In the genomic region with DNA sequence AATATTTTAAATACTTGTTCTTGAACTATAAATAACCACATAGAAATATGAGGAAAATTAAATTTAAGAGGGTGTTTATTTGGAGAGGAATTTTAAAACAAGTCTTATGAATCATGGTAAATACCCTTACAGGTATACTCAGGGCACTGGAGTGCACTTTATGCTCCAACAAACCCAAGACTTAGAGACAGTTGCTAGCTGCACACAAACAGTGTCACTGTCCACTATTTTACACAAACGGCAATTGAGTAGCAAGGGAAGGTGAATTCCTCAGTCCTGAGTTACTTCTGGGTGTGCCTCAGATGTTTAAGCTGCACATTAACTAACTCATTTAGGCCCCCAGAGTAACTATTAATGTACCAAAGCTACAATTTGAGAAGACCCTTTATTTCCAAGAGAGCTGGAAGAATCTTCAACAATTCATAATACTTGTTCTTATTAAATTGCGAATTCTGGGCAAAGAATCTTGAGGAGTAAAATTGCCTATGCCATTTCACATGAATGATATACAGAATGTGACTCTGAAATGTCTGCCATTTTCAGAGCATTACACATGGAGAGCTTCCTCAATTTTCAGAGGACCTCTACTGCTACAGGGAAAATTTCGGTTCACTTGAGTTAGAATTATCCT, we compare ENCODE assay signal across 29 cellular contexts.
A peak's percentile ranks its signal among the peaks of the same experiment; 100 is the strongest.
DNase-seq lines count a peak whose midpoint lies in the region; ATAC-seq, FAIRE-seq and TF ChIP-seq lines count a peak whose summit lies in the region.
"Had no signal": no experiment of that assay in that cellular context is flagged by ENCODE, and none has a peak within 500 bp of the region (broad histone marks: within the 10 kb centered on the region; RNA-seq: fewer than 3 reads in every experiment).

No MANE protein-coding gene starts in this region.

- H3K4me3 ChIP-seq in A549 (no peak overlapping the region), PC-9 (no peak overlapping the region), kidney epithelial cell (ENCODE audit: low read depth, low read length) (no peak overlapping the region), mucosa of descending colon (no peak overlapping the region), adrenal gland (no peak overlapping the region), gastrocnemius medialis (no peak overlapping the region)
- H3K4me3 ChIP-seq: suprapubic skin had no signal

- FAIRE-seq in A549 (lab: Jason Lieb, UNC): peak; percentile 76
- FAIRE-seq: GM18507, RCC 7860, urothelium cell line had no signal

- in situ Hi-C loops in gastrocnemius medialis (cut with MboI; ENCODE audit: low sequenced_read_pairs in 4 of 4): no loop called here

- TF ChIP-seq POLR2A in A549 (IDR thresholded peaks at IDR 0.05; ENCODE audit: low read length) (no peak), adrenal gland (IDR thresholded peaks at IDR 0.05) (no peak), gastrocnemius medialis (IDR thresholded peaks at IDR 0.05) (no peak)

- no peaks in the 10 kb centered on the region; the same call in 1 of the 2 replicates for H3K36me3 ChIP-seq in PC-9 (ENCODE audit: low read depth)
- no peaks in the 10 kb centered on the region for H3K36me3 ChIP-seq in kidney epithelial cell (ENCODE audit: control insufficient read depth, insufficient read depth, low read length)
- no peaks in the 10 kb centered on the region for H3K36me3 ChIP-seq in mucosa of descending colon (ENCODE audit: low read depth)
- H3K36me3 ChIP-seq in adrenal gland (replicated peaks in 1 of 2): no peaks in the 10 kb centered on the region
- no peaks in the 10 kb centered on the region for H3K36me3 ChIP-seq in gastrocnemius medialis
- H3K36me3 ChIP-seq: suprapubic skin had no signal

- no peaks in the 10 kb centered on the region for H3K79me2 ChIP-seq in PC-9 (ENCODE audit: low read depth)

- peak overlapping the region; percentile 62 for H3K4me2 ChIP-seq in A549
- no peak overlapping the region for H3K4me2 ChIP-seq in PC-9
- H3K4me2 ChIP-seq: KMS-11 had no signal

- POLR2A ChIA-PET in A549 (lab: Yijun Ruan, JAX): no interaction called here
- POLR2A ChIA-PET in PC-9 (lab: Charles Lee; ENCODE audit: unreplicated experiment): no interaction called here
- POLR2A ChIA-PET in GM10248 (lab: Yijun Ruan, JAX): no interaction called here

- H3K27me3 ChIP-seq in PC-9 (ENCODE audit: insufficient read depth, low read depth): no peaks in the 10 kb centered on the region
- H3K27me3 ChIP-seq in kidney epithelial cell (ENCODE audit: control insufficient read depth, insufficient read depth, low read length): no peaks in the 10 kb centered on the region
- H3K27me3 ChIP-seq in adrenal gland: no peaks in the 10 kb centered on the region
- H3K27me3 ChIP-seq in gastrocnemius medialis: no peaks in the 10 kb centered on the region
- H3K27me3 ChIP-seq: suprapubic skin had no signal

- DNase-seq in A549 (ENCODE audit: low read depth in 1 of 2, low spot score in 1 of 2) (peak in 1 of 2 experiments; percentile 81), PC-9 (peak in 1 of 2 experiments; percentile 72), kidney epithelial cell (ENCODE audit: low read depth) (peak; percentile 79), mucosa of descending colon (no peak), GM10248 (ENCODE audit: extremely low spot score) (no peak), adrenal gland (no peak), gastrocnemius medialis (no peak)
- DNase-seq: activated CD4-positive, alpha-beta T cell treated with anti-CD3 and anti-CD28 coated beads for 36 hours; activated CD8-positive, alpha-beta memory T cell treated with anti-CD3 and anti-CD28 coated beads, Interleukin-2, amount 50 U/mL, for 48 hours; activated CD8-positive, alpha-beta T cell treated with anti-CD3 and anti-CD28 coated beads for 36 hours; activated naive CD4-positive, alpha-beta T cell treated with anti-CD3 and anti-CD28 coated beads, Interleukin-2, amount 50 U/mL, for 16 hours; amniotic stem cell; EL; H9; NCI-H1417 treated with DMSO at 0.1 percent for 48 hours; NCI-H2029 treated with DMSO at 0.1 percent for 48 hours; NCI-H526 treated with DMSO at 0.1 percent for 48 hours; nephron progenitor cell; retina; SIG-M5; small intestine; stimulated activated naive CD4-positive, alpha-beta T cell had no signal

- H3K4me1 ChIP-seq in A549 (peaks cover 80% of the 10 kb centered on the region), PC-9 (replicated peaks; ENCODE audit: insufficient read depth) (peaks cover 21% of the 10 kb centered on the region), mucosa of descending colon (ENCODE audit: low read depth) (no peaks in the 10 kb centered on the region), adrenal gland (replicated peaks in 1 of 2) (no peaks in the 10 kb centered on the region), gastrocnemius medialis (peaks cover 27 to 48% of the 10 kb centered on the region in 2 donors)
- H3K4me1 ChIP-seq: suprapubic skin had no signal

- H3F3A ChIP-seq in PC-9 (ENCODE audit: insufficient read depth, low read depth): no peaks in the 10 kb centered on the region

- WGBS in A549 (ENCODE audit: missing lambda C conversion rate): 46% methylated on average over 3 of the region's 3 CpGs
- 48 to 69% (median 66%) methylated on average over 3 of the region's 3 CpGs for WGBS in adrenal gland, 4 donors

- TF ChIP-seq EP300 in A549 (IDR thresholded peaks at IDR 0.05): no peak

- CTCF ChIA-PET in A549 (lab: Yijun Ruan, JAX) (interaction anchor here (1.0 to 1.4 kb wide), 5 partner anchors 16 to 151 kb away, joined by 3 to 4 read pairs (median 3); no protein-coding TSS in a partner anchor), PC-9 (lab: Charles Lee) (interaction anchor here (0.6 kb wide), 1 partner anchor 65 kb away, joined by 3 read pairs; no protein-coding TSS in a partner anchor), GM10248 (lab: Yijun Ruan, JAX) (interaction anchor here (1.4 to 2.3 kb wide), 3 partner anchors 16 to 151 kb away, joined by 4 to 8 read pairs (median 6); no protein-coding TSS in a partner anchor)

- no peak for TF ChIP-seq RAD21 in A549 (conservative IDR thresholded peaks at IDR 0.05 in 1 of 2, IDR thresholded peaks at IDR 0.05 in 1 of 2)

- no TSS peak for BruUV-seq in PC-9 (replicated peaks; lab: Mats Ljungman, UMichigan)

- intact Hi-C loops in PC-9 (cut with micrococcal nuclease; ENCODE audit: unreplicated experiment): no loop called here
- intact Hi-C loops in mucosa of descending colon (cut with DNase I, micrococcal nuclease): no loop called here
- intact Hi-C loops in adrenal gland (cut with DNase I): no loop called here
- intact Hi-C loops in gastrocnemius medialis (cut with DNase I; ENCODE audit: low total_unique reads): no loop called here

- TF ChIP-seq CTCF in A549 (IDR thresholded peaks at IDR 0.05): no peak
- no peak for TF ChIP-seq CTCF in PC-9 (conservative IDR thresholded peaks at IDR 0.05)
- TF ChIP-seq CTCF in kidney epithelial cell (IDR thresholded peaks at IDR 0.05; ENCODE audit: insufficient read depth, low read length, poor library complexity, severe bottlenecking): no peak
- TF ChIP-seq CTCF in mucosa of descending colon (IDR thresholded peaks at IDR 0.05): no peak
- no peak for TF ChIP-seq CTCF in GM10248 (IDR thresholded peaks at IDR 0.05; ENCODE audit: control extremely low read depth, extremely low read depth, low read depth, missing control alignments)
- no peak for TF ChIP-seq CTCF in adrenal gland (IDR thresholded peaks at IDR 0.05)
- TF ChIP-seq CTCF in gastrocnemius medialis (IDR thresholded peaks at IDR 0.05 in 4 of 5, conservative IDR thresholded peaks at IDR 0.05 in 1 of 5): no peak

- no peaks in the 10 kb centered on the region for H3K9me2 ChIP-seq in PC-9 (ENCODE audit: insufficient read depth)

- H3K27ac ChIP-seq in A549 (peak overlapping the region; percentile 65 to 88), PC-9 (0 out of 2 replicates have a peak overlapping the region, but pooled peaks have one; percentile 32), adrenal gland (no peak overlapping the region), gastrocnemius medialis (peak overlapping the region in 2 of 4 donors; percentile 0 to 49)
- H3K27ac ChIP-seq: HL-60, KMS-11, suprapubic skin had no signal

- no peaks in the 10 kb centered on the region for H4K20me1 ChIP-seq in PC-9 (ENCODE audit: insufficient read depth)

- H3K9me3 ChIP-seq in A549: peaks cover 12% of the 10 kb centered on the region
- peaks cover 11% of the 10 kb centered on the region for H3K9me3 ChIP-seq in PC-9 (ENCODE audit: insufficient read depth, low read depth)
- H3K9me3 ChIP-seq in mucosa of descending colon: peaks cover 5% of the 10 kb centered on the region
- H3K9me3 ChIP-seq in adrenal gland (replicated peaks in 1 of 3): no peaks in the 10 kb centered on the region
- H3K9me3 ChIP-seq in gastrocnemius medialis: no peaks in the 10 kb centered on the region
- H3K9me3 ChIP-seq: suprapubic skin had no signal

- ATAC-seq in A549: peak in 1 of 2 experiments; percentile 58; a peak in 3 of 6 replicates
- peak; percentile 81 for ATAC-seq in mucosa of descending colon
- no peak for ATAC-seq in gastrocnemius medialis
- ATAC-seq in HG02588 (IDR thresholded peaks at IDR 0.05; ENCODE audit: unreplicated experiment): no peak
- ATAC-seq: activated CD4-positive, alpha-beta T cell treated with anti-CD3 and anti-CD28 coated beads for 36 hours; activated CD8-positive, alpha-beta T cell treated with anti-CD3 and anti-CD28 coated beads for 36 hours had no signal

- no peak overlapping the region for H2AFZ ChIP-seq in PC-9

TF ChIP-seq in A549, 52 proteins besides CTCF, POLR2A, EP300 and RAD21 (continues in another document):
- TF ChIP-seq REST (IDR thresholded peaks at IDR 0.05) (no peak), PHF8 (IDR thresholded peaks at IDR 0.05; ENCODE audit: borderline replicate concordance, low read depth) (no peak)

Comparison
In these comparisons a context has a peak if more than half of its experiments do, and no peak if none do; other contexts are left out.
1. H3K27ac ChIP-seq: peak in A549 (2 of 2) and PC-9 (single experiment); none in adrenal gland (0 of 5).